In genomic region chr14:59358105-59358504, GRCh38 we compare ENCODE assay signal across 10 cellular contexts.
DNase-seq lines count a peak whose midpoint lies in the region; ATAC-seq and TF ChIP-seq lines count a peak whose summit lies in the region.
"Had no signal": no experiment of that assay in that cellular context is flagged by ENCODE, and none has a peak within 500 bp of the region (broad histone marks: within the 10 kb centered on the region; RNA-seq: fewer than 3 reads in every experiment).

No MANE protein-coding gene starts in this region.

- no peaks in the 10 kb centered on the region for H3K9me3 Mint-ChIP-seq in MCF 10A (ENCODE audit: unreplicated experiment)
- H3K9me3 Mint-ChIP-seq: CD4-positive, CD25-positive, alpha-beta regulatory T cell had no signal

- TF ChIP-seq CTCF in MCF 10A (IDR thresholded peaks at IDR 0.05; ENCODE audit: unreplicated experiment): no peak

- H3K27me3 ChIP-seq in MG63: no peaks in the 10 kb centered on the region

- H3K36me3 Mint-ChIP-seq in MCF 10A (ENCODE audit: insufficient read depth, unreplicated experiment): peaks cover 19% of the 10 kb centered on the region

- peak; percentile 48 for DNase-seq in AG08396 (ENCODE audit: low spot score)
- peak; percentile 26 for DNase-seq in MG63
- peak; percentile 86 for DNase-seq in MCF 10A (ENCODE audit: unreplicated experiment)
- DNase-seq in left lobe of liver (ENCODE audit: low spot score): peak; percentile 65
- no peak for DNase-seq in COLO668 (lab: John Stamatoyannopoulos, UW; ENCODE audit: unreplicated experiment)
- DNase-seq in NCI-H446 (lab: John Stamatoyannopoulos, UW): no peak
- DNase-seq in GM19240 (ENCODE audit: insufficient read length, low spot score): no peak
- DNase-seq: CD4-positive, CD25-positive, alpha-beta regulatory T cell; dermis blood vessel endothelial cell had no signal

- peak overlapping the region; percentile 31 for H3K4me3 Mint-ChIP-seq in MCF 10A (ENCODE audit: unreplicated experiment)
- H3K4me3 Mint-ChIP-seq: CD4-positive, CD25-positive, alpha-beta regulatory T cell had no signal

- H3K36me3 ChIP-seq in MG63: no peaks in the 10 kb centered on the region

- intact Hi-C loops in MCF 10A (cut with micrococcal nuclease): no loop called here

- peaks cover 73% of the 10 kb centered on the region for H3K4me1 Mint-ChIP-seq in MCF 10A (ENCODE audit: insufficient read depth, unreplicated experiment)

- no peaks in the 10 kb centered on the region for H3K9me3 ChIP-seq in MG63

- ATAC-seq in left lobe of liver (peak; percentile 96), HG02759 (IDR thresholded peaks at IDR 0.05; ENCODE audit: unreplicated experiment) (no peak)

- no TSS peak for BruUV-seq in MCF 10A (replicated peaks; lab: Mats Ljungman, UMichigan)

- H3K27me3 Mint-ChIP-seq in MCF 10A (ENCODE audit: insufficient read depth, unreplicated experiment): no peaks in the 10 kb centered on the region
- H3K27me3 Mint-ChIP-seq: CD4-positive, CD25-positive, alpha-beta regulatory T cell had no signal

- CTCF ChIA-PET in MCF 10A (lab: Yijun Ruan, JAX): interaction anchor here (0.5 to 0.6 kb wide), 2 partner anchors 89 to 216 kb away, joined by 3 to 4 read pairs; no protein-coding TSS in a partner anchor

- peak overlapping the region; percentile 90 for H3K27ac Mint-ChIP-seq in MCF 10A (ENCODE audit: low read depth, unreplicated experiment)
- H3K27ac Mint-ChIP-seq: CD4-positive, CD25-positive, alpha-beta regulatory T cell had no signal

- no peak overlapping the region for H3K4me3 ChIP-seq in MG63

- POLR2A ChIA-PET in MCF 10A (lab: Yijun Ruan, JAX): interaction anchor here (0.7 to 3.1 kb wide), 17 partner anchors 9 to 229 kb away, joined by 3 to 26 read pairs (median 4); partner anchors contain the start of genes DAAM1, JKAMP and L3HYPDH

Comparison
In these comparisons a context has a peak if more than half of its experiments do, and no peak if none do; other contexts are left out.
1. DNase-seq: peak in AG08396 (single experiment), MG63 (single experiment), MCF 10A (single experiment) and left lobe of liver (single experiment); none in COLO668 (single experiment), NCI-H446 (0 of 2) and GM19240 (single experiment).